1 cellular context compared by ENCODE assay signal in genomic region chr1:160560045-160560724, GRCh38.
TF ChIP-seq lines count a peak whose summit lies in the region.

No MANE protein-coding gene starts in this region.

TF ChIP-seq in GM12878, 131 proteins besides CTCF, POLR2A, EP300 and RAD21:
- TF ChIP-seq HSF1 (IDR thresholded peaks at IDR 0.05; ENCODE audit: low read depth, low read length) (no peak), TCF7 (IDR thresholded peaks at IDR 0.05; ENCODE audit: borderline replicate concordance) (0 out of 2 replicates have a peak, but pooled peaks have one; percentile 16), RELB (IDR thresholded peaks at IDR 0.05; ENCODE audit: low read depth) (no peak), EED (IDR thresholded peaks at IDR 0.05; ENCODE audit: low read depth) (no peak), MXI1 (IDR thresholded peaks at IDR 0.05; ENCODE audit: low read depth, low read length) (no peak)
